Comparison of ENCODE assay signal across 30 cellular contexts in the genomic region with DNA sequence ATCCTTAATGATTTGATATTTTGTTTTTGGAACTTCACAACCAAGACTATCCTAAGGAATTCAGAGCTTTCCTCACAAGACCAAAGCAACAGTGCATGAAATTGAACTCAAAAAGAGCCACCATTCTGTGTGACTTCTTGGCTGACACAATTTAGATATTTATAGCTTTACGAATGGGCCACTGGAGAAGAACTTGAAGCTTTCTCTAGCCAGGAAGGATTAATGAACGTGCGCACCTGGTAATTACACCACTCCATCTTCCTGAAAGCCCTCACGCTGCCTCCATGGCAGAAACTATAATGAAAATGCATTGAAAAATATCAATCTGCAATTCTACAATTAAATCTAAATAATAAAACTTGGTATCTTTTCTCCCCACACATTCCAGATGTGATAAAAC.
"Had no signal": no experiment of that assay in that cellular context is flagged by ENCODE, and none has a peak within 500 bp of the region (broad histone marks: within the 10 kb centered on the region; RNA-seq: fewer than 3 reads in every experiment).

No MANE protein-coding gene starts in this region.

- H3K4me3 ChIP-seq: ascending aorta, body of pancreas, Peyer's patch, SJCRH30 had no signal

- H3K4me1 Mint-ChIP-seq: activated CD4-positive, alpha-beta T cell treated with anti-CD3 and anti-CD28 coated beads, Interleukin-2, amount 10 ng/mL, durations not matched to agents 7 days and 5 days; activated naive CD8-positive, alpha-beta T cell treated with anti-CD3 and anti-CD28 coated beads, Interleukin-2, amount 50 U/mL, for 24 hours had no signal

- H3K4me1 ChIP-seq: ascending aorta, body of pancreas, Peyer's patch, SJCRH30 had no signal

- ATAC-seq: activated naive CD4-positive, alpha-beta T cell treated with anti-CD3 and anti-CD28 coated beads, Interleukin-2, amount 50 U/mL, for 72 hours; activated naive CD8-positive, alpha-beta T cell treated with anti-CD3 and anti-CD28 coated beads, Interleukin-2, amount 50 U/mL, for 24 hours; activated T-cell treated with anti-CD3 and anti-CD28 coated beads, Interleukin-2, amount 50 U/mL, for 4 hours; body of pancreas had no signal

- H3K9ac ChIP-seq: SK-N-SH had no signal

- H3K4me3 Mint-ChIP-seq: activated CD4-positive, alpha-beta memory T cell treated with anti-CD3 and anti-CD28 coated beads for 36 hours; activated CD4-positive, alpha-beta T cell treated with anti-CD3 and anti-CD28 coated beads, Interleukin-2, amount 10 ng/mL, durations not matched to agents 7 days and 5 days; activated naive CD8-positive, alpha-beta T cell treated with anti-CD3 and anti-CD28 coated beads, Interleukin-2, amount 50 U/mL, for 24 hours; activated T-cell treated with anti-CD3 and anti-CD28 coated beads, Interleukin-2, amount 50 U/mL, for 4 hours had no signal

- DNase-seq: activated CD4-positive, alpha-beta memory T cell treated with anti-CD3 and anti-CD28 coated beads for 36 hours; activated CD4-positive, alpha-beta T cell treated with anti-CD3 and anti-CD28 coated beads, Interleukin-2, amount 10 ng/mL, durations not matched to agents 7 days and 5 days; activated CD4-positive, CD25-positive, alpha-beta regulatory T cell; activated CD8-positive, alpha-beta memory T cell treated with anti-CD3 and anti-CD28 coated beads for 24 hours; activated effector memory CD4-positive, alpha-beta T cell treated with anti-CD3 and anti-CD28 coated beads, Interleukin-2, amount 50 U/mL, for 16 hours; activated naive CD4-positive, alpha-beta T cell treated with Interleukin-2 at 50 U/mL for 16 hours; activated naive CD8-positive, alpha-beta T cell treated with anti-CD3 and anti-CD28 coated beads, Interleukin-2, amount 50 U/mL, for 24 hours; activated T-cell treated with anti-CD3 and anti-CD28 coated beads, Interleukin-2, amount 50 U/mL, for 4 hours; amniotic stem cell; body of pancreas; KG1; NCI-H1092; NCI-H1436; NCI-H1694 treated with DMSO at 0.1 percent for 48 hours; NCI-H2029 treated with DMSO at 0.1 percent for 48 hours; NCI-H2227 treated with DMSO at 0.1 percent for 48 hours; NCI-H446 treated with DMSO at 0.1 percent for 48 hours; NCI-H524 treated with DMSO at 0.1 percent for 48 hours; NCI-H774; NK-92 treated with Interleukin-12 subunit alpha and Interleukin-12 subunit beta, amount 100 ng/mL, for 24 hours; OCI-M1; Peyer's patch; Right ventricle myocardium superior; SJCRH30; SK-N-SH; T-helper 1 cell had no signal

- H3K27ac Mint-ChIP-seq: activated CD4-positive, alpha-beta memory T cell treated with anti-CD3 and anti-CD28 coated beads for 36 hours; activated CD4-positive, alpha-beta T cell treated with anti-CD3 and anti-CD28 coated beads, Interleukin-2, amount 10 ng/mL, durations not matched to agents 7 days and 5 days; activated naive CD4-positive, alpha-beta T cell treated with anti-CD3 and anti-CD28 coated beads, Interleukin-2, amount 50 U/mL, for 72 hours; activated naive CD8-positive, alpha-beta T cell treated with anti-CD3 and anti-CD28 coated beads, Interleukin-2, amount 50 U/mL, for 24 hours had no signal

- H3K9me3 Mint-ChIP-seq: activated CD4-positive, alpha-beta T cell treated with anti-CD3 and anti-CD28 coated beads, Interleukin-2, amount 10 ng/mL, durations not matched to agents 7 days and 5 days; activated naive CD4-positive, alpha-beta T cell treated with anti-CD3 and anti-CD28 coated beads, Interleukin-2, amount 50 U/mL, for 72 hours; activated naive CD8-positive, alpha-beta T cell treated with anti-CD3 and anti-CD28 coated beads, Interleukin-2, amount 50 U/mL, for 24 hours; activated T-cell treated with anti-CD3 and anti-CD28 coated beads, Interleukin-2, amount 50 U/mL, for 4 hours had no signal

- H3K9me3 ChIP-seq: ascending aorta, body of pancreas, Peyer's patch, SJCRH30, SK-N-SH had no signal

- H3K27ac ChIP-seq: ascending aorta, body of pancreas, Peyer's patch, RWPE1, SJCRH30, VCaP had no signal

- H3K4me2 ChIP-seq: SK-N-SH had no signal

- H3K27me3 ChIP-seq: ascending aorta, body of pancreas, Peyer's patch, SJCRH30 had no signal

- H3K36me3 ChIP-seq: ascending aorta, Peyer's patch, SJCRH30 had no signal

- H3K36me3 Mint-ChIP-seq: activated CD4-positive, alpha-beta memory T cell treated with anti-CD3 and anti-CD28 coated beads for 36 hours; activated naive CD4-positive, alpha-beta T cell treated with anti-CD3 and anti-CD28 coated beads, Interleukin-2, amount 50 U/mL, for 72 hours had no signal

- H3K27me3 Mint-ChIP-seq: activated CD4-positive, alpha-beta memory T cell treated with anti-CD3 and anti-CD28 coated beads for 36 hours; activated CD4-positive, alpha-beta T cell treated with anti-CD3 and anti-CD28 coated beads, Interleukin-2, amount 10 ng/mL, durations not matched to agents 7 days and 5 days; activated naive CD8-positive, alpha-beta T cell treated with anti-CD3 and anti-CD28 coated beads, Interleukin-2, amount 50 U/mL, for 24 hours had no signal
